Comparison of ENCODE assay signal across 14 cellular contexts in the genomic region with DNA sequence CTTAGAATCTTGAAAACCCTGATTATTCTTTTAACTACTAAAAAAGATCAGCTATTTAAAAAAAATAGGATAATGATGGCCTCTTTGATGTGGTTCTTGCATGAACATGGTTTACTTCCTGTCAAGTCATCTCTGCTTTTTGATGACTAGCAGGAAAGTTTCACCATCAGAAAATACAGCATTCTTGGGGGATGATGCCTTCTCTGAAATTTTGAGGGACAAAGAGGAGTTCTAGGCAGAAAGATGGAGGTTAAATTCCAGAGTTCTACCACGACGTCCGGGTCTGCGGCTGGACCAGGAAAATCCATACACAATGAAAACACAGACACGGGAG.
DNase-seq lines count a peak whose midpoint lies in the region; ATAC-seq and TF ChIP-seq lines count a peak whose summit lies in the region.
"Had no signal": no experiment of that assay in that cellular context is flagged by ENCODE, and none has a peak within 500 bp of the region (broad histone marks: within the 10 kb centered on the region; RNA-seq: fewer than 3 reads in every experiment).

No MANE protein-coding gene starts in this region.

- no peak for TF ChIP-seq CTCF in thyroid gland (IDR thresholded peaks at IDR 0.05)

- H3K36me3 ChIP-seq in SJCRH30 (no peaks in the 10 kb centered on the region), thyroid gland (no peaks in the 10 kb centered on the region)
- H3K36me3 ChIP-seq: sigmoid colon, vagina had no signal

- 94 to 95% methylated on average over 5 of the region's 5 CpGs for whole genome bisulfite sequencing in thyroid gland, 2 donors

- H3K9me3 Mint-ChIP-seq in activated naive CD4-positive, alpha-beta T cell treated with anti-CD3 and anti-CD28 coated beads, Interleukin-2, amount 50 U/mL, for 72 hours: no peaks in the 10 kb centered on the region
- H3K9me3 Mint-ChIP-seq in stimulated activated naive CD8-positive, alpha-beta T cell treated with anti-CD3 and anti-CD28 coated beads, Interleukin-15, amount 100 ng/mL, for 72 hours: no peaks in the 10 kb centered on the region
- H3K9me3 Mint-ChIP-seq: naive B cell had no signal

- no peaks in the 10 kb centered on the region for H3K27me3 Mint-ChIP-seq in stimulated activated naive CD8-positive, alpha-beta T cell treated with anti-CD3 and anti-CD28 coated beads, Interleukin-15, amount 100 ng/mL, for 72 hours
- H3K27me3 Mint-ChIP-seq: B cell, naive B cell had no signal

- no peak overlapping the region for H3K4me3 Mint-ChIP-seq in stimulated activated naive CD8-positive, alpha-beta T cell treated with anti-CD3 and anti-CD28 coated beads, Interleukin-15, amount 100 ng/mL, for 72 hours
- H3K4me3 Mint-ChIP-seq: B cell, naive B cell had no signal

- no peaks in the 10 kb centered on the region; the same call in 1 of the 2 replicates for H3K9me3 ChIP-seq in SJCRH30 (replicated peaks)
- H3K9me3 ChIP-seq in thyroid gland: no peaks in the 10 kb centered on the region
- H3K9me3 ChIP-seq: sigmoid colon, vagina had no signal

- H3K27me3 ChIP-seq in SJCRH30: 0 out of 2 replicates have a peak, but pooled peaks cover 6% of the 10 kb centered on the region
- no peaks in the 10 kb centered on the region for H3K27me3 ChIP-seq in thyroid gland
- H3K27me3 ChIP-seq: sigmoid colon, vagina had no signal

- H3K4me1 Mint-ChIP-seq in stimulated activated naive CD8-positive, alpha-beta T cell treated with anti-CD3 and anti-CD28 coated beads, Interleukin-15, amount 100 ng/mL, for 72 hours: peaks cover 14% of the 10 kb centered on the region
- H3K4me1 Mint-ChIP-seq: B cell had no signal

- H3K27ac Mint-ChIP-seq in activated naive CD4-positive, alpha-beta T cell treated with anti-CD3 and anti-CD28 coated beads, Interleukin-2, amount 50 U/mL, for 72 hours: peak overlapping the region in 1 of 2 donors; percentile 3
- H3K27ac Mint-ChIP-seq in stimulated activated naive CD8-positive, alpha-beta T cell treated with anti-CD3 and anti-CD28 coated beads, Interleukin-15, amount 100 ng/mL, for 72 hours: peak overlapping the region; percentile 20 to 86
- H3K27ac Mint-ChIP-seq: B cell had no signal

- H3K4me3 ChIP-seq in SJCRH30 (no peak overlapping the region), thyroid gland (replicated peaks in 1 of 3) (no peak overlapping the region)
- H3K4me3 ChIP-seq: sigmoid colon, vagina had no signal

- H3K27ac ChIP-seq in SJCRH30 (0 out of 2 replicates have a peak overlapping the region, but pooled peaks have one; percentile 7), caudate nucleus (ENCODE audit: low read depth, low read length) (no peak overlapping the region), thyroid gland (no peak overlapping the region)
- H3K27ac ChIP-seq: sigmoid colon, vagina had no signal

- intact Hi-C loops in thyroid gland (cut with DNase I): no loop called here

- DNase-seq in activated naive CD4-positive, alpha-beta T cell treated with anti-CD3 and anti-CD28 coated beads, Interleukin-2, amount 50 U/mL, for 72 hours (ENCODE audit: low spot score in 2 of 2): no peak
- DNase-seq in activated naive CD4-positive, alpha-beta T cell treated with anti-CD3 and anti-CD28 coated beads, Interleukin-2, amount 50 U/mL, for 16 hours: no peak
- DNase-seq in SJCRH30 (no peak), caudate nucleus (lab: John Stamatoyannopoulos, UW) (no peak), HK-2 (ENCODE audit: unreplicated experiment) (no peak), thyroid gland (no peak)
- peak; percentile 71 for DNase-seq in central memory CD4-positive, alpha-beta T cell
- DNase-seq in stimulated activated naive CD8-positive, alpha-beta T cell treated with anti-CD3 and anti-CD28 coated beads, Interleukin-15, amount 100 ng/mL, for 72 hours: no peak
- DNase-seq: naive B cell, NCI-H1694, sigmoid colon, SW 1271 had no signal

- TF ChIP-seq POLR2A in thyroid gland (IDR thresholded peaks at IDR 0.05): no peak

- ATAC-seq in activated naive CD4-positive, alpha-beta T cell treated with anti-CD3 and anti-CD28 coated beads, Interleukin-2, amount 50 U/mL, for 72 hours: peak; percentile 58 to 91
- peak; percentile 78 for ATAC-seq in stimulated activated naive CD8-positive, alpha-beta T cell treated with anti-CD3 and anti-CD28 coated beads, Interleukin-15, amount 100 ng/mL, for 72 hours

- H3K4me1 ChIP-seq in SJCRH30: no peaks in the 10 kb centered on the region
- H3K4me1 ChIP-seq in thyroid gland: no peaks in the 10 kb centered on the region
- H3K4me1 ChIP-seq: sigmoid colon, vagina had no signal

- H3K36me3 Mint-ChIP-seq in activated naive CD4-positive, alpha-beta T cell treated with anti-CD3 and anti-CD28 coated beads, Interleukin-2, amount 50 U/mL, for 72 hours: no peaks in the 10 kb centered on the region
- H3K36me3 Mint-ChIP-seq: naive B cell had no signal
